Comparison of ENCODE assay signal across 16 cellular contexts in the genomic region with DNA sequence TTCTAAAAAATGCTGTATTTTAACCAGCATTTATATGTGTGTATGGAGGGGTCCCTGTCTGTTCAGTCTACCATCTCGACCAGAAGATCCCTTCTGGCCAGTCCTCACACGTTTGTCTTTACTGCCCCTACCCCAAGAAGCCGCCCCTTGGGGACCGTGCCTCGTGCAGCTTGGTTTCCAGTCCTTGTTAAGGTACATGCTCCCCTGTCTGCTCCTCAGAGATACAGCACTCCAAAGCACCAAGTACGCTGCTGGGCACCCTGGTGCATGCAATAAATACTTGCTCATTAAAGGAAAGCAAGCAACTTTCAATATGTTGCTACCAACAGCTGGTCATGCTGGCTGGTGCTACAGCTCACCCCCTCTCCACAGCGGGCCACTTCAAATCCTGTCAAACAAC.
A peak's percentile ranks its signal among the peaks of the same experiment; 100 is the strongest.
DNase-seq lines count a peak whose midpoint lies in the region; ATAC-seq and TF ChIP-seq lines count a peak whose summit lies in the region.
"Had no signal": no experiment of that assay in that cellular context is flagged by ENCODE, and none has a peak within 500 bp of the region (broad histone marks: within the 10 kb centered on the region; RNA-seq: fewer than 3 reads in every experiment).

No MANE protein-coding gene starts in this region.

- H3F3A ChIP-seq in neural progenitor cell (ENCODE audit: low read depth): no peaks in the 10 kb centered on the region

- no peak overlapping the region for H3K4me2 ChIP-seq in neural progenitor cell
- no peak overlapping the region for H3K4me2 ChIP-seq in mammary epithelial cell (ENCODE audit: insufficient read depth, low read depth, low read length)

- DNase-seq in NCI-H524 (lab: John Stamatoyannopoulos, UW): peak; percentile 91 to 93
- DNase-seq in NCI-H524 treated with DMSO at 0.1 percent for 48 hours (lab: John Stamatoyannopoulos, UW): no peak
- peak; percentile 61 for DNase-seq in NCI-H1694 (lab: John Stamatoyannopoulos, UW)
- DNase-seq in NCI-H82 (lab: John Stamatoyannopoulos, UW): peak; percentile 85
- DNase-seq in neural progenitor cell (ENCODE audit: low spot score): no peak
- no peak for DNase-seq in mammary epithelial cell
- DNase-seq in WTC11 (ENCODE audit: low spot score): no peak
- DNase-seq in NCI-H2196 treated with DMSO at 0.1 percent for 48 hours (lab: John Stamatoyannopoulos, UW; ENCODE audit: unreplicated experiment): no peak
- DNase-seq: DMS153, GM23248, HCEC 1CT, MV-4-11, NCI-H1930, NCI-H526 had no signal

- H3K27me3 ChIP-seq in neural progenitor cell (no peaks in the 10 kb centered on the region), mammary epithelial cell (ENCODE audit: insufficient read depth, low read length) (no peaks in the 10 kb centered on the region)

- intact Hi-C loops in mammary epithelial cell (cut with micrococcal nuclease): no loop called here

- no peak overlapping the region for H2AFZ ChIP-seq in neural progenitor cell (replicated peaks)
- H2AFZ ChIP-seq in mammary epithelial cell (ENCODE audit: low read depth, low read length): no peak overlapping the region
- H2AFZ ChIP-seq: GM23248 had no signal

- H3K27ac Mint-ChIP-seq in neural progenitor cell (peak overlapping the region; percentile 55), WTC11 (no peak overlapping the region)

- H3K36me3 ChIP-seq in neural progenitor cell: no peaks in the 10 kb centered on the region
- no peaks in the 10 kb centered on the region for H3K36me3 ChIP-seq in mammary epithelial cell (ENCODE audit: insufficient read depth, low read length)

- no peak overlapping the region for H3K4me3 ChIP-seq in neural progenitor cell
- H3K4me3 ChIP-seq in mammary epithelial cell (replicated peaks in 1 of 3; ENCODE audit: insufficient read depth in 1 of 3, low read depth in 2 of 3, low read length in 3 of 3): no peak overlapping the region
- H3K4me3 ChIP-seq: GM23248, K562 had no signal

- TF ChIP-seq CTCF in neural progenitor cell (IDR thresholded peaks at IDR 0.05) (no peak), mammary epithelial cell (conservative IDR thresholded peaks at IDR 0.05 in 1 of 2, IDR thresholded peaks at IDR 0.05 in 1 of 2; ENCODE audit: extremely low read depth in 1 of 2, insufficient read depth in 1 of 2, low read depth in 1 of 2, low read length in 2 of 2) (no peak), WTC11 (IDR thresholded peaks at IDR 0.05) (no peak)

- H3K9me3 Mint-ChIP-seq in neural progenitor cell (no peaks in the 10 kb centered on the region), WTC11 (no peaks in the 10 kb centered on the region)

- WGBS in mammary epithelial cell (ENCODE audit: low coverage, missing lambda C conversion rate): 97% methylated on average over 7 of the region's 7 CpGs

- H3K4me1 Mint-ChIP-seq in neural progenitor cell: peaks cover 58% of the 10 kb centered on the region
- H3K4me1 Mint-ChIP-seq in WTC11: peaks cover 3% of the 10 kb centered on the region

- ATAC-seq in WTC11: no peak
- ATAC-seq: K562 had no signal

- CTCF ChIA-PET in mammary epithelial cell (lab: Charles Lee; ENCODE audit: low non-redundant PET) (no interaction called here), WTC11 (lab: Charles Lee) (interaction anchor here (0.9 to 2.4 kb wide), 3 partner anchors 10 to 91 kb away, joined by 3 to 13 read pairs (median 3); no protein-coding TSS in a partner anchor)

- POLR2A ChIA-PET in WTC11 (lab: Charles Lee): interaction anchor here (0.6 kb wide), 1 partner anchor 687 kb away, joined by 4 read pairs; no protein-coding TSS in a partner anchor

- H3K27ac ChIP-seq in neural progenitor cell: no peak overlapping the region
- H3K27ac ChIP-seq in mammary epithelial cell (ENCODE audit: insufficient read depth, low read depth, low read length): no peak overlapping the region
- H3K27ac ChIP-seq: C4-2B, GM23248 had no signal

- H3K4me1 ChIP-seq in neural progenitor cell (no peaks in the 10 kb centered on the region), mammary epithelial cell (ENCODE audit: insufficient read depth, low read length) (peaks cover 18% of the 10 kb centered on the region)

- H3K79me2 ChIP-seq in neural progenitor cell (ENCODE audit: low read depth) (no peaks in the 10 kb centered on the region), mammary epithelial cell (ENCODE audit: insufficient read depth, low read length) (no peaks in the 10 kb centered on the region)

- in situ Hi-C loops in mammary epithelial cell (cut with MboI; ENCODE audit: low sequenced_read_pairs in 2 of 2): no loop called here

- peaks cover 56% of the 10 kb centered on the region for H3K36me3 Mint-ChIP-seq in neural progenitor cell
- H3K36me3 Mint-ChIP-seq in WTC11: peaks cover 20% of the 10 kb centered on the region

- H3K9me3 ChIP-seq in neural progenitor cell (ENCODE audit: low read depth) (no peaks in the 10 kb centered on the region), mammary epithelial cell (replicated peaks; ENCODE audit: insufficient read depth, low read length) (no peaks in the 10 kb centered on the region)

- H4K20me1 ChIP-seq in neural progenitor cell (ENCODE audit: low read depth) (no peaks in the 10 kb centered on the region), mammary epithelial cell (ENCODE audit: insufficient read depth, low read length) (no peaks in the 10 kb centered on the region)

- dilution Hi-C loops in mammary epithelial cell (cut with HindIII; ENCODE audit: low sequenced_read_pairs): no loop called here

- H3K9ac ChIP-seq in neural progenitor cell (no peak overlapping the region), mammary epithelial cell (ENCODE audit: insufficient read depth, low read length) (no peak overlapping the region)
- H3K9ac ChIP-seq: GM23248 had no signal

- H3K4me3 Mint-ChIP-seq in neural progenitor cell: no peak overlapping the region
- H3K4me3 Mint-ChIP-seq in WTC11: no peak overlapping the region

- no TSS peak for BruUV-seq in mammary epithelial cell (replicated peaks; lab: Mats Ljungman, UMichigan)

- H3K27me3 Mint-ChIP-seq in neural progenitor cell (ENCODE audit: insufficient read depth, low read depth): peaks cover 7% of the 10 kb centered on the region
- H3K27me3 Mint-ChIP-seq in WTC11 (ENCODE audit: low read depth): no peaks in the 10 kb centered on the region

TF ChIP-seq in WTC11, 78 proteins besides CTCF, POLR2A, EP300 and RAD21:
- TF ChIP-seq SMAD4 (CRISPR knock-in tag; IDR thresholded peaks at IDR 0.05) (no peak), ZNF416 (CRISPR knock-in tag; IDR thresholded peaks at IDR 0.05) (no peak), EMX1 (CRISPR knock-in tag; IDR thresholded peaks at IDR 0.05) (no peak), MYBL2 (CRISPR knock-in tag; IDR thresholded peaks at IDR 0.05) (no peak), FOXJ3 (CRISPR knock-in tag; IDR thresholded peaks at IDR 0.05; ENCODE audit: borderline replicate concordance) (no peak), ZNF396 (CRISPR knock-in tag; IDR thresholded peaks at IDR 0.05; ENCODE audit: borderline replicate concordance) (no peak), ZNF423 (CRISPR knock-in tag; IDR thresholded peaks at IDR 0.05) (no peak), CREB1 (CRISPR knock-in tag; IDR thresholded peaks at IDR 0.05) (no peak), ZNF219 (CRISPR knock-in tag; IDR thresholded peaks at IDR 0.05; ENCODE audit: borderline replicate concordance) (no peak), IRF2 (CRISPR knock-in tag; IDR thresholded peaks at IDR 0.05; ENCODE audit: borderline replicate concordance, low read depth) (no peak)
- TF ChIP-seq, protein P1, sequence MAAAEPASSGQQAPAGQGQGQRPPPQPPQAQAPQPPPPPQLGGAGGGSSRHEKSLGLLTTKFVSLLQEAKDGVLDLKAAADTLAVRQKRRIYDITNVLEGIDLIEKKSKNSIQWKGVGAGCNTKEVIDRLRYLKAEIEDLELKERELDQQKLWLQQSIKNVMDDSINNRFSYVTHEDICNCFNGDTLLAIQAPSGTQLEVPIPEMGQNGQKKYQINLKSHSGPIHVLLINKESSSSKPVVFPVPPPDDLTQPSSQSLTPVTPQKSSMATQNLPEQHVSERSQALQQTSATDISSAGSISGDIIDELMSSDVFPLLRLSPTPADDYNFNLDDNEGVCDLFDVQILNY (CRISPR knock-in tag; IDR thresholded peaks at IDR 0.05): no peak
- TF ChIP-seq, protein P2, sequence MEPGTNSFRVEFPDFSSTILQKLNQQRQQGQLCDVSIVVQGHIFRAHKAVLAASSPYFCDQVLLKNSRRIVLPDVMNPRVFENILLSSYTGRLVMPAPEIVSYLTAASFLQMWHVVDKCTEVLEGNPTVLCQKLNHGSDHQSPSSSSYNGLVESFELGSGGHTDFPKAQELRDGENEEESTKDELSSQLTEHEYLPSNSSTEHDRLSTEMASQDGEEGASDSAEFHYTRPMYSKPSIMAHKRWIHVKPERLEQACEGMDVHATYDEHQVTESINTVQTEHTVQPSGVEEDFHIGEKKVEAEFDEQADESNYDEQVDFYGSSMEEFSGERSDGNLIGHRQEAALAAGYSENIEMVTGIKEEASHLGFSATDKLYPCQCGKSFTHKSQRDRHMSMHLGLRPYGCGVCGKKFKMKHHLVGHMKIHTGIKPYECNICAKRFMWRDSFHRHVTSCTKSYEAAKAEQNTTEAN (CRISPR knock-in tag; IDR thresholded peaks at IDR 0.05): no peak
- TF ChIP-seq, protein P3, sequence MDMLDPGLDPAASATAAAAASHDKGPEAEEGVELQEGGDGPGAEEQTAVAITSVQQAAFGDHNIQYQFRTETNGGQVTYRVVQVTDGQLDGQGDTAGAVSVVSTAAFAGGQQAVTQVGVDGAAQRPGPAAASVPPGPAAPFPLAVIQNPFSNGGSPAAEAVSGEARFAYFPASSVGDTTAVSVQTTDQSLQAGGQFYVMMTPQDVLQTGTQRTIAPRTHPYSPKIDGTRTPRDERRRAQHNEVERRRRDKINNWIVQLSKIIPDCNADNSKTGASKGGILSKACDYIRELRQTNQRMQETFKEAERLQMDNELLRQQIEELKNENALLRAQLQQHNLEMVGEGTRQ (CRISPR knock-in tag; IDR thresholded peaks at IDR 0.05): no peak
- TF ChIP-seq, protein P4, sequence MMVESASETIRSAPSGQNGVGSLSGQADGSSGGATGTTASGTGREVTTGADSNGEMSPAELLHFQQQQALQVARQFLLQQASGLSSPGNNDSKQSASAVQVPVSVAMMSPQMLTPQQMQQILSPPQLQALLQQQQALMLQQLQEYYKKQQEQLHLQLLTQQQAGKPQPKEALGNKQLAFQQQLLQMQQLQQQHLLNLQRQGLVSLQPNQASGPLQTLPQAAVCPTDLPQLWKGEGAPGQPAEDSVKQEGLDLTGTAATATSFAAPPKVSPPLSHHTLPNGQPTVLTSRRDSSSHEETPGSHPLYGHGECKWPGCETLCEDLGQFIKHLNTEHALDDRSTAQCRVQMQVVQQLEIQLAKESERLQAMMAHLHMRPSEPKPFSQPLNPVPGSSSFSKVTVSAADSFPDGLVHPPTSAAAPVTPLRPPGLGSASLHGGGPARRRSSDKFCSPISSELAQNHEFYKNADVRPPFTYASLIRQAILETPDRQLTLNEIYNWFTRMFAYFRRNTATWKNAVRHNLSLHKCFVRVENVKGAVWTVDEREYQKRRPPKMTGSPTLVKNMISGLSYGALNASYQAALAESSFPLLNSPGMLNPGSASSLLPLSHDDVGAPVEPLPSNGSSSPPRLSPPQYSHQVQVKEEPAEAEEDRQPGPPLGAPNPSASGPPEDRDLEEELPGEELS (CRISPR knock-in tag; IDR thresholded peaks at IDR 0.05): no peak
TF ChIP-seq in WTC11: peak in this region for 0.

Comparison
In these comparisons a context has a peak if more than half of its experiments do, and no peak if none do; other contexts are left out.
1. DNase-seq: peak in NCI-H524 (2 of 2), NCI-H1694 (single experiment) and NCI-H82 (single experiment); none in NCI-H524 treated with DMSO at 0.1 percent for 48 hours (single experiment), neural progenitor cell (single experiment), mammary epithelial cell (single experiment), WTC11 (single experiment) and NCI-H2196 treated with DMSO at 0.1 percent for 48 hours (single experiment).